ENCODE assay signal across 25 cellular contexts in the genomic region with DNA sequence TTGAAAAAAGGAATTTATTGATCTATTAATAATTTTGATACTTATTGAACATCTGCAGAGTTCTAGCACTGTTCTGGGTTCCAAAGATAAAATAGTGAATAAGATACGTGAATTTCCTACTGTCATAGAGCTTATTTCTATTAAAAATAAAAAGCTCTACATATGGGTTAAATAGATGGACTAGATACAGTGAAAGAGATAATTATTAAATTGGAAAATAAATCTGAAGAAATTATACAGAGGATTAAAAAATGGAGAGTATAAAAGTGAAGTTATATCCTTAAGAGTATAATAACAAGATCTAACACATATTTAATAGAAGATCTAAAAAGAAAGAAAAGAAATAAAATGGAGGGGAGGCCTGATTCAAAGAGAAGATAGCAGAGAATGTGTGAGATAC. TPM values are rescaled to one million over a fixed set of nuclear protein-coding genes. Genes with fewer than 3 reads are reported as not detected.
DNase-seq lines count a peak whose midpoint lies in the region; ATAC-seq, FAIRE-seq and TF ChIP-seq lines count a peak whose summit lies in the region.
"Had no signal": no experiment of that assay in that cellular context is flagged by ENCODE, and none has a peak within 500 bp of the region (broad histone marks: within the 10 kb centered on the region; RNA-seq: fewer than 3 reads in every experiment).

No MANE protein-coding gene starts in this region.

- H3K4me3 ChIP-seq in pancreas (no peak overlapping the region), coronary artery (no peak overlapping the region)
- H3K4me3 ChIP-seq: A549; BLaER1 treated with 17β-estradiol and CSF1 and Interleukin-3, amounts not matched to agents 10 nM and 100 nM; HAP-1 had no signal

- no peaks in the 10 kb centered on the region for H3K9me3 ChIP-seq in pancreas
- H3K9me3 ChIP-seq: BE2C, HAP-1 had no signal

- intact Hi-C loops in pancreas (cut with DNase I) = no loop called here

- no peak overlapping the region for H3K27ac ChIP-seq in pancreas
- H3K27ac ChIP-seq in coronary artery = no peak overlapping the region
- H3K27ac ChIP-seq: A549; BLaER1 treated with 17β-estradiol and CSF1 and Interleukin-3, amounts not matched to agents 10 nM and 100 nM had no signal

- no peaks in the 10 kb centered on the region for H3K36me3 ChIP-seq in pancreas
- H3K36me3 ChIP-seq: BE2C; BLaER1 treated with 17β-estradiol and CSF1 and Interleukin-3, amounts not matched to agents 10 nM and 100 nM; HAP-1 had no signal

- H3K27me3 ChIP-seq in pancreas = no peaks in the 10 kb centered on the region
- H3K27me3 ChIP-seq: BLaER1 treated with 17β-estradiol and CSF1 and Interleukin-3, amounts not matched to agents 10 nM and 100 nM had no signal

- no peak for ATAC-seq in pancreas
- no peak for ATAC-seq in GM21619 (IDR thresholded peaks at IDR 0.05; ENCODE audit: unreplicated experiment)
- ATAC-seq: A549 had no signal

- WGBS in pancreas, 2 donors = 79 to 88% methylated on average over 1 of the region's 1 CpG

- peak; percentile 57 for FAIRE-seq in G401.6 (lab: Jason Lieb, UNC)
- peak; percentile 15 for FAIRE-seq in TTC549 (lab: Jason Lieb, UNC)
- FAIRE-seq in pancreas (lab: Jason Lieb, UNC) = peak; percentile 53
- FAIRE-seq: A549, D721Med, GM12891, GM18507, H54 had no signal

- no peak for TF ChIP-seq CTCF in pancreas (IDR thresholded peaks at IDR 0.05)
- no peak for TF ChIP-seq CTCF in coronary artery (IDR thresholded peaks at IDR 0.05)

- H3K4me1 ChIP-seq in pancreas = no peaks in the 10 kb centered on the region
- H3K4me1 ChIP-seq: A549; BE2C; BLaER1 treated with 17β-estradiol and CSF1 and Interleukin-3, amounts not matched to agents 10 nM and 100 nM; HAP-1 had no signal

- DNase-seq in pancreas = no peak
- no peak for DNase-seq in coronary artery (ENCODE audit: low spot score)
- DNase-seq in NCI-H2029 treated with DMSO at 0.1 percent for 48 hours (lab: John Stamatoyannopoulos, UW) = no peak
- DNase-seq: 8988T; ACHN; AML-193; BE2C; CD4-positive, alpha-beta T cell; CD8-positive, alpha-beta memory T cell; DMS 273 treated with DMSO at 0.1 percent for 48 hours; DMS79; EL; GF-D8; GOT3; HFFc6 had no signal

RNA-seq across cellular contexts. Expression of a gene that starts 10.1 kb away (rescaled TPM):
- 10 to 100 TPM; 20.7 to 52.7 (median 37.2) TPM for total RNA-seq in pancreas
- 10 to 100 TPM; 55.5 to 55.9 TPM for polyA plus RNA-seq in pancreas
